ENCODE assay signal across 1 cellular context in the genomic region with DNA sequence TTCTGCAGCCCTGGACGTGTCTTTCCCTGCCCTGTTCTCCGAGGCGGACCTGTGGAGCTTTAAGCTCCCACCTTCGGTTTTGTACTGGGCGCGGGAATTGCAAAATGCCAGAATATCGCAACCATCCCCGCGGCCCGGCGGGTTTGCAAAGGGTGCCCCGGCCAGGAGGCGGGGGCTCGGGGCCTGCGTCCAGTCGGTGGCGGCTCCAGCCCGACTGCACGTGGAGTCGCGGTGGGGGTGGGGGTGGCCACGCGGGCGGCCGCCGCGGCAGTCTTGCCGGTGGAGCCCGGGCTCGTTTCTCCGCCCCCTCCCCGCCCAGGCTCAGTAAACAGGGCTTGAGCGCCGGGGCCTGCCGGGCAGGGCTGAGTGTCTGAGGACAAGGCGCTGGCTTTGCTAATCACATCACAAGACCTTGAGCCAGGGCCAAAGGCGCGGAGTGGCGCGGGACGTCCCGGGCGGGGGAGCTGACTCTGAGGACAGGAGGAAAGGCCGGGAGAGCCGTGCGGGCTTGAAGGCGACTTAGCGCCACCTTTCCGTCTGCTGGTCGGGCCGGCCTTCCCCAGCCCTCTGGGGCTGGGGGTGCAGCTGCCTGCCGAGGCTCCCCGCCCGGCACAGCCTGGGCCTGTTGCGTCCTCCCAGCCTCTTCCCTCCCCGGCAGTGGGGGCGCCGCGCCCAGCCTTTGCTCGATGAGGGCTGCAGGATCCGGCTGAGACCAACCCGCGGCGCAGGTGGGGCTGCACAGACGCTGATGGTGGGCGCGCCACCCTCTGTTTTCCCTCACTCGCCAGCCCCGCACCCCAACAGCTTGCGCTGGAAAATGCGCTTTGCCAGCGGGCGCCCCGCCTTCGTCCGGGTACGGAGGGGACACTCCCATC.
TF ChIP-seq lines count a peak whose summit lies in the region.

No MANE protein-coding gene starts in this region.

TF ChIP-seq in IMR-90, 13 proteins besides CTCF, POLR2A, EP300 and RAD21 (continued from another document):
- TF ChIP-seq MAFK (IDR thresholded peaks at IDR 0.05; ENCODE audit: low read depth, low read length) (no peak), MAZ (IDR thresholded peaks at IDR 0.05; ENCODE audit: borderline replicate concordance, low read depth, low read length) (no peak), USF2 (IDR thresholded peaks at IDR 0.05; ENCODE audit: low read depth, low read length) (peak; percentile 18; the same call in 1 of the 2 replicates)
